In genomic region chr3:169460035-169460434, GRCh38 we compare ENCODE assay signal across 2 cellular contexts.
TF ChIP-seq lines count a peak whose summit lies in the region.

No MANE protein-coding gene starts in this region.

TF ChIP-seq in HepG2, 621 proteins besides CTCF, POLR2A, EP300 and RAD21:
- TF ChIP-seq, protein P1, sequence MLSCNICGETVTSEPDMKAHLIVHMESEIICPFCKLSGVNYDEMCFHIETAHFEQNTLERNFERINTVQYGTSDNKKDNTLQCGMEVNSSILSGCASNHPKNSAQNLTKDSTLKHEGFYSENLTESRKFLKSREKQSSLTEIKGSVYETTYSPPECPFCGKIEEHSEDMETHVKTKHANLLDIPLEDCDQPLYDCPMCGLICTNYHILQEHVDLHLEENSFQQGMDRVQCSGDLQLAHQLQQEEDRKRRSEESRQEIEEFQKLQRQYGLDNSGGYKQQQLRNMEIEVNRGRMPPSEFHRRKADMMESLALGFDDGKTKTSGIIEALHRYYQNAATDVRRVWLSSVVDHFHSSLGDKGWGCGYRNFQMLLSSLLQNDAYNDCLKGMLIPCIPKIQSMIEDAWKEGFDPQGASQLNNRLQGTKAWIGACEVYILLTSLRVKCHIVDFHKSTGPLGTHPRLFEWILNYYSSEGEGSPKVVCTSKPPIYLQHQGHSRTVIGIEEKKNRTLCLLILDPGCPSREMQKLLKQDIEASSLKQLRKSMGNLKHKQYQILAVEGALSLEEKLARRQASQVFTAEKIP (CRISPR knock-in tag; IDR thresholded peaks at IDR 0.05; ENCODE audit: borderline replicate concordance) = no peak
- TF ChIP-seq ZNF580 (CRISPR knock-in tag; IDR thresholded peaks at IDR 0.05; ENCODE audit: borderline replicate concordance, low read depth) (no peak), DNMT3B (CRISPR knock-in tag; conservative IDR thresholded peaks at IDR 0.05) (no peak), CCAR2 (optimal IDR thresholded peaks at IDR 0.05; ENCODE audit: low read depth, low read length) (no peak), RFX5 (IDR thresholded peaks at IDR 0.05; ENCODE audit: low read depth, low read length) (no peak), PLRG1 (conservative IDR thresholded peaks at IDR 0.05) (no peak), TAF15 (IDR thresholded peaks at IDR 0.05; ENCODE audit: low read depth, low read length, poor library complexity, severe bottlenecking) (no peak), ASH2L (IDR thresholded peaks at IDR 0.05; ENCODE audit: insufficient read length, low read depth, low read length) (no peak)

TF ChIP-seq in endothelial cell of umbilical vein, 7 proteins besides CTCF, POLR2A, EP300 and RAD21 (continued from another document):
- TF ChIP-seq MAX (IDR thresholded peaks at IDR 0.05; ENCODE audit: insufficient read depth, insufficient read length) (no peak), POLR2AphosphoS5 (IDR thresholded peaks at IDR 0.05; ENCODE audit: insufficient read depth, low read depth, low read length) (no peak), EZH2 (IDR thresholded peaks at IDR 0.05; ENCODE audit: borderline replicate concordance, low read depth, low read length, severe bottlenecking) (no peak), GATA2 (IDR thresholded peaks at IDR 0.05; ENCODE audit: insufficient read depth, insufficient read length, low read depth, low read length) (no peak), FOS (IDR thresholded peaks at IDR 0.05; ENCODE audit: borderline replicate concordance, insufficient read depth, low read length) (no peak)
